ENCODE assay signal across 10 cellular contexts in genomic region chr1:47508900-47509488, GRCh38.
DNase-seq lines count a peak whose midpoint lies in the region; TF ChIP-seq lines count a peak whose summit lies in the region.
"Had no signal": no experiment of that assay in that cellular context is flagged by ENCODE, and none has a peak within 500 bp of the region (broad histone marks: within the 10 kb centered on the region; RNA-seq: fewer than 3 reads in every experiment).

No MANE protein-coding gene starts in this region.

- peaks cover 6% of the 10 kb centered on the region for H3K4me1 Mint-ChIP-seq in Caco-2 (ENCODE audit: low read depth, unreplicated experiment)
- H3K4me1 Mint-ChIP-seq in neural progenitor cell: peaks cover 7% of the 10 kb centered on the region

- TF ChIP-seq CTCF in Caco-2 (IDR thresholded peaks at IDR 0.05; ENCODE audit: insufficient read depth in 1 of 2, low read depth in 1 of 2, low read length in 1 of 2, severe bottlenecking in 1 of 2, unreplicated experiment in 1 of 2) (no peak), fibroblast of the aortic adventitia (IDR thresholded peaks at IDR 0.05; ENCODE audit: insufficient read depth, low read length) (peak; percentile 11), neural progenitor cell (IDR thresholded peaks at IDR 0.05) (no peak)

- H3K9me3 Mint-ChIP-seq in Caco-2 (ENCODE audit: unreplicated experiment): peaks cover 12% of the 10 kb centered on the region
- no peaks in the 10 kb centered on the region for H3K9me3 Mint-ChIP-seq in neural progenitor cell

- in situ Hi-C loops in HAP-1 (cut with MboI; ENCODE audit: low sequenced_read_pairs): no loop called here

- POLR2A ChIA-PET in Caco-2 (lab: Charles Lee): interaction anchor here (0.7 kb wide), 3 partner anchors 31 to 526 kb away, joined by 4 to 7 read pairs (median 6); no protein-coding TSS in a partner anchor

- H3K36me3 Mint-ChIP-seq in Caco-2 (ENCODE audit: insufficient read depth, unreplicated experiment) (no peaks in the 10 kb centered on the region), neural progenitor cell (no peaks in the 10 kb centered on the region)

- no peak overlapping the region for H3K27ac ChIP-seq in neural progenitor cell

- CTCF ChIA-PET in Caco-2 (lab: Charles Lee): interaction anchor here (0.6 to 3.6 kb wide), 3 partner anchors 31 to 71 kb away, joined by 3 to 47 read pairs (median 7); partner anchors contain the start of gene FOXD2

- H4K20me1 ChIP-seq in neural progenitor cell (ENCODE audit: low read depth): peaks cover 5% of the 10 kb centered on the region

- H3K9me3 ChIP-seq in Caco-2: no peaks in the 10 kb centered on the region
- no peaks in the 10 kb centered on the region for H3K9me3 ChIP-seq in neural progenitor cell (ENCODE audit: low read depth)
- H3K9me3 ChIP-seq in HAP-1: no peaks in the 10 kb centered on the region

- peak overlapping the region; percentile 91 for H3K4me2 ChIP-seq in neural progenitor cell

- peak overlapping the region; percentile 39 for H3K4me3 ChIP-seq in Caco-2 (ENCODE audit: low read depth, low read length)
- H3K4me3 ChIP-seq in fibroblast of the aortic adventitia (ENCODE audit: low read depth, low read length): no peak overlapping the region
- peak overlapping the region; percentile 47 for H3K4me3 ChIP-seq in neural progenitor cell
- no peak overlapping the region for H3K4me3 ChIP-seq in HAP-1
- H3K4me3 ChIP-seq: GM12878 had no signal

- TSS peak; percentile 66 for BruUV-seq in Caco-2 (replicated peaks; lab: Mats Ljungman, UMichigan)

- no peaks in the 10 kb centered on the region for H3K79me2 ChIP-seq in neural progenitor cell (ENCODE audit: low read depth)

- H2AFZ ChIP-seq in neural progenitor cell (replicated peaks): peak overlapping the region; percentile 1

- DNase-seq in Caco-2 (peak in 1 of 2 experiments; percentile 37), LoVo (ENCODE audit: low spot score) (peak; percentile 18), fibroblast of the aortic adventitia (ENCODE audit: low read depth) (peak; percentile 25), neural progenitor cell (ENCODE audit: low spot score) (peak; percentile 42), RPMI8226 (no peak), NCI-H446 (lab: John Stamatoyannopoulos, UW) (no peak), HAP-1 (ENCODE audit: low spot score in 2 of 2) (no peak)
- no peak for DNase-seq in activated CD4-positive, alpha-beta T cell treated with anti-CD3 and anti-CD28 coated beads for 48 hours
- DNase-seq: NCI-H524 treated with DMSO at 0.1 percent for 48 hours had no signal

- H3K4me1 ChIP-seq in Caco-2 (peaks cover 15% of the 10 kb centered on the region; the same call in 1 of the 2 replicates), neural progenitor cell (peaks cover 6% of the 10 kb centered on the region), HAP-1 (0 out of 2 replicates have a peak, but pooled peaks cover 2% of the 10 kb centered on the region)

- intact Hi-C loops in Caco-2 (cut with micrococcal nuclease; ENCODE audit: unreplicated experiment): loop anchor here (1.0 to 2.0 kb wide), 3 partner anchors 18 to 72 kb away; no protein-coding TSS in a partner anchor

- H3K9ac ChIP-seq in neural progenitor cell: no peak overlapping the region

- peak overlapping the region; percentile 71 for H3K4me3 Mint-ChIP-seq in Caco-2 (ENCODE audit: unreplicated experiment)
- peak overlapping the region; percentile 84 for H3K4me3 Mint-ChIP-seq in neural progenitor cell

- H3K36me3 ChIP-seq in Caco-2 (ENCODE audit: control insufficient read depth, insufficient read depth, low read length): no peaks in the 10 kb centered on the region
- no peaks in the 10 kb centered on the region for H3K36me3 ChIP-seq in neural progenitor cell
- H3K36me3 ChIP-seq in HAP-1 (replicated peaks): no peaks in the 10 kb centered on the region

- H3K27ac Mint-ChIP-seq in Caco-2 (ENCODE audit: unreplicated experiment): peak overlapping the region; percentile 39
- no peak overlapping the region for H3K27ac Mint-ChIP-seq in neural progenitor cell

- no peaks in the 10 kb centered on the region for H3K27me3 Mint-ChIP-seq in Caco-2 (ENCODE audit: insufficient read depth, unreplicated experiment)
- peaks cover 28% of the 10 kb centered on the region for H3K27me3 Mint-ChIP-seq in neural progenitor cell (ENCODE audit: insufficient read depth, low read depth)

- H3F3A ChIP-seq in neural progenitor cell (ENCODE audit: low read depth): peaks cover 10% of the 10 kb centered on the region

- H3K27me3 ChIP-seq in Caco-2 (replicated peaks; ENCODE audit: control insufficient read depth, insufficient read depth, low read length) (no peaks in the 10 kb centered on the region), neural progenitor cell (peaks cover 97% of the 10 kb centered on the region), HAP-1 (ENCODE audit: low read depth) (peaks cover 4% of the 10 kb centered on the region; the same call in 1 of the 2 replicates)

Comparison
In these comparisons a context has a peak if more than half of its experiments do, and no peak if none do; other contexts are left out.
1. DNase-seq: peak in LoVo (single experiment), fibroblast of the aortic adventitia (single experiment) and neural progenitor cell (single experiment); none in RPMI8226 (single experiment), NCI-H446 (0 of 2), activated CD4-positive, alpha-beta T cell treated with anti-CD3 and anti-CD28 coated beads for 48 hours (single experiment) and HAP-1 (0 of 2).
2. H3K4me3 ChIP-seq: peak in Caco-2 (single experiment) and neural progenitor cell (single experiment); none in fibroblast of the aortic adventitia (single experiment) and HAP-1 (single experiment).